Comparison of ENCODE assay signal across 11 cellular contexts in genomic region chr2:23594079-23594494, GRCh38.
DNase-seq lines count a peak whose midpoint lies in the region; TF ChIP-seq lines count a peak whose summit lies in the region.
"Had no signal": no experiment of that assay in that cellular context is flagged by ENCODE, and none has a peak within 500 bp of the region (broad histone marks: within the 10 kb centered on the region; RNA-seq: fewer than 3 reads in every experiment).

No MANE protein-coding gene starts in this region.

- intact Hi-C loops in stomach (cut with DNase I; ENCODE audit: low total_unique reads) = no loop called here
- intact Hi-C loops in OCI-LY7 (cut with micrococcal nuclease; ENCODE audit: unreplicated experiment) = no loop called here

- H3K9me3 ChIP-seq in stomach = no peaks in the 10 kb centered on the region
- no peaks in the 10 kb centered on the region for H3K9me3 ChIP-seq in OCI-LY7 (ENCODE audit: low read length)
- H3K9me3 ChIP-seq: Peyer's patch had no signal

- H3K4me1 Mint-ChIP-seq in glutamatergic neuron (ENCODE audit: low read depth, unreplicated experiment) = peaks cover 33% of the 10 kb centered on the region

- H3K36me3 Mint-ChIP-seq in glutamatergic neuron (ENCODE audit: unreplicated experiment) = no peaks in the 10 kb centered on the region

- no peak overlapping the region for H2AFZ ChIP-seq in OCI-LY7 (ENCODE audit: low read length)

- H3K79me2 ChIP-seq in OCI-LY7 (ENCODE audit: insufficient read depth, low read depth, low read length) = no peaks in the 10 kb centered on the region

- peak overlapping the region; percentile 64 for H3K27ac Mint-ChIP-seq in glutamatergic neuron (ENCODE audit: unreplicated experiment)
- H3K27ac Mint-ChIP-seq: naive thymus-derived CD4-positive, alpha-beta T cell had no signal

- no peak overlapping the region for H3K4me3 Mint-ChIP-seq in glutamatergic neuron (ENCODE audit: unreplicated experiment)
- H3K4me3 Mint-ChIP-seq: naive thymus-derived CD4-positive, alpha-beta T cell had no signal

- H4K20me1 ChIP-seq in OCI-LY7 (ENCODE audit: insufficient read depth, low read length) = no peaks in the 10 kb centered on the region; the same call in 1 of the 2 replicates

- peak overlapping the region in 1 of 4 donors; percentile 14 for H3K4me3 ChIP-seq in stomach
- no peak overlapping the region for H3K4me3 ChIP-seq in OCI-LY7 (ENCODE audit: low read depth, low read length, poor library complexity, severe bottlenecking)
- H3K4me3 ChIP-seq: Peyer's patch had no signal

- no peaks in the 10 kb centered on the region for H3K36me3 ChIP-seq in stomach
- no peaks in the 10 kb centered on the region for H3K36me3 ChIP-seq in OCI-LY7 (ENCODE audit: insufficient read depth, low read length)
- H3K36me3 ChIP-seq: Peyer's patch had no signal

- TF ChIP-seq CTCF in glutamatergic neuron (IDR thresholded peaks at IDR 0.05; ENCODE audit: partially characterized antibody, unreplicated experiment) = no peak
- TF ChIP-seq CTCF in stomach (IDR thresholded peaks at IDR 0.05) = no peak
- no peak for TF ChIP-seq CTCF in OCI-LY7 (conservative IDR thresholded peaks at IDR 0.05; ENCODE audit: low read length)

- peak; percentile 48 for TF ChIP-seq EP300 in stomach (IDR thresholded peaks at IDR 0.05)

- no TSS peak for BruUV-seq in OCI-LY7 (replicated peaks; lab: Mats Ljungman, UMichigan)

- DNase-seq in NCI-H1092 (lab: John Stamatoyannopoulos, UW) = peak; percentile 39
- peak; percentile 36 for DNase-seq in NCI-H345 treated with DMSO at 0.1 percent for 48 hours (lab: John Stamatoyannopoulos, UW; ENCODE audit: unreplicated experiment)
- DNase-seq in glutamatergic neuron = no peak
- DNase-seq in stomach = no peak
- no peak for DNase-seq in A172 (ENCODE audit: low spot score)
- DNase-seq in UCSD-AML1 (lab: John Stamatoyannopoulos, UW; ENCODE audit: unreplicated experiment) = no peak
- no peak for DNase-seq in OCI-LY7 (ENCODE audit: low spot score)
- DNase-seq: naive thymus-derived CD4-positive, alpha-beta T cell had no signal

- H3K9me2 ChIP-seq in OCI-LY7 (ENCODE audit: insufficient read depth, low read length) = no peaks in the 10 kb centered on the region

- no peak for TF ChIP-seq POLR2A in stomach (IDR thresholded peaks at IDR 0.05)

- peaks cover 6% of the 10 kb centered on the region for H3K9me3 Mint-ChIP-seq in glutamatergic neuron (ENCODE audit: unreplicated experiment)
- H3K9me3 Mint-ChIP-seq: naive thymus-derived CD4-positive, alpha-beta T cell had no signal

- H3K27ac ChIP-seq in stomach (peak overlapping the region in 3 of 5 donors; percentile 68 to 91 (median 77)), OCI-LY7 (ENCODE audit: low read depth, low read length, poor library complexity, severe bottlenecking) (no peak overlapping the region)
- H3K27ac ChIP-seq: epithelial cell of prostate, HL-60 had no signal

- WGBS in stomach, 5 donors = 35 to 57% (median 45%) methylated on average over 18 of the region's 18 CpGs

- H3K4me2 ChIP-seq in OCI-LY7 (ENCODE audit: low read length) = no peak overlapping the region

- peaks cover 0 to 84% (median 37%) of the 10 kb centered on the region in 4 donors for H3K4me1 ChIP-seq in stomach
- no peaks in the 10 kb centered on the region for H3K4me1 ChIP-seq in OCI-LY7 (ENCODE audit: insufficient read depth, low read length, poor library complexity, severe bottlenecking)
- H3K4me1 ChIP-seq: Peyer's patch had no signal

- POLR2A ChIA-PET in OCI-LY7 (lab: Charles Lee) = no interaction called here

- peaks cover 6% of the 10 kb centered on the region for H3K27me3 Mint-ChIP-seq in glutamatergic neuron (ENCODE audit: unreplicated experiment)

- H3K27me3 ChIP-seq in stomach = peaks cover 0 to 16% (median 0%) of the 10 kb centered on the region in 3 donors
- H3K27me3 ChIP-seq: Peyer's patch had no signal

- CTCF ChIA-PET in OCI-LY7 (lab: Charles Lee; ENCODE audit: unreplicated experiment) = no interaction called here

Comparison
In these comparisons a context has a peak if more than half of its experiments do, and no peak if none do; other contexts are left out.
1. DNase-seq: peak in NCI-H1092 (single experiment) and NCI-H345 treated with DMSO at 0.1 percent for 48 hours (single experiment); none in glutamatergic neuron (single experiment), stomach (single experiment), A172 (single experiment), UCSD-AML1 (single experiment) and OCI-LY7 (single experiment).